2 cellular contexts compared by ENCODE assay signal in genomic region chr17:41676058-41676419, GRCh38.
TF ChIP-seq lines count a peak whose summit lies in the region.

No MANE protein-coding gene starts in this region.

TF ChIP-seq in WTC11, 78 proteins besides CTCF, POLR2A, EP300 and RAD21:
- TF ChIP-seq PRRX2 (CRISPR knock-in tag; IDR thresholded peaks at IDR 0.05) (no peak), ZNF121 (CRISPR knock-in tag; IDR thresholded peaks at IDR 0.05) (no peak), ESRRA (CRISPR knock-in tag; IDR thresholded peaks at IDR 0.05; ENCODE audit: borderline replicate concordance) (no peak), OVOL2 (CRISPR knock-in tag; IDR thresholded peaks at IDR 0.05; ENCODE audit: borderline replicate concordance) (no peak), IRF2 (CRISPR knock-in tag; IDR thresholded peaks at IDR 0.05; ENCODE audit: borderline replicate concordance, low read depth) (no peak), ZNF232 (CRISPR knock-in tag; IDR thresholded peaks at IDR 0.05) (no peak), FOXJ3 (CRISPR knock-in tag; IDR thresholded peaks at IDR 0.05; ENCODE audit: borderline replicate concordance) (no peak), ZNF263 (CRISPR knock-in tag; IDR thresholded peaks at IDR 0.05; ENCODE audit: low read depth) (no peak), NFYB (CRISPR knock-in tag; conservative IDR thresholded peaks at IDR 0.05; ENCODE audit: low read depth) (no peak), TEAD1 (CRISPR knock-in tag; IDR thresholded peaks at IDR 0.05) (no peak), ZBTB21 (CRISPR knock-in tag; IDR thresholded peaks at IDR 0.05; ENCODE audit: borderline replicate concordance) (no peak), TCF7 (CRISPR knock-in tag; IDR thresholded peaks at IDR 0.05; ENCODE audit: low read depth) (no peak), CBFB (CRISPR knock-in tag; IDR thresholded peaks at IDR 0.05; ENCODE audit: low read depth) (no peak), TP53 (CRISPR knock-in tag; IDR thresholded peaks at IDR 0.05) (no peak), EMX1 (CRISPR knock-in tag; IDR thresholded peaks at IDR 0.05) (no peak)
- TF ChIP-seq, protein P1, sequence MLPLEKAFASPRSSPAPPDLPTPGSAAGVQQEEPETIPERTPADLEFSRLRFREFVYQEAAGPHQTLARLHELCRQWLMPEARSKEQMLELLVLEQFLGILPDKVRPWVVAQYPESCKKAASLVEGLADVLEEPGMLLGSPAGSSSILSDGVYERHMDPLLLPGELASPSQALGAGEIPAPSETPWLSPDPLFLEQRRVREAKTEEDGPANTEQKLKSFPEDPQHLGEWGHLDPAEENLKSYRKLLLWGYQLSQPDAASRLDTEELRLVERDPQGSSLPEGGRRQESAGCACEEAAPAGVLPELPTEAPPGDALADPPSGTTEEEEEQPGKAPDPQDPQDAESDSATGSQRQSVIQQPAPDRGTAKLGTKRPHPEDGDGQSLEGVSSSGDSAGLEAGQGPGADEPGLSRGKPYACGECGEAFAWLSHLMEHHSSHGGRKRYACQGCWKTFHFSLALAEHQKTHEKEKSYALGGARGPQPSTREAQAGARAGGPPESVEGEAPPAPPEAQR (CRISPR knock-in tag; IDR thresholded peaks at IDR 0.05): no peak
- TF ChIP-seq, protein P2, sequence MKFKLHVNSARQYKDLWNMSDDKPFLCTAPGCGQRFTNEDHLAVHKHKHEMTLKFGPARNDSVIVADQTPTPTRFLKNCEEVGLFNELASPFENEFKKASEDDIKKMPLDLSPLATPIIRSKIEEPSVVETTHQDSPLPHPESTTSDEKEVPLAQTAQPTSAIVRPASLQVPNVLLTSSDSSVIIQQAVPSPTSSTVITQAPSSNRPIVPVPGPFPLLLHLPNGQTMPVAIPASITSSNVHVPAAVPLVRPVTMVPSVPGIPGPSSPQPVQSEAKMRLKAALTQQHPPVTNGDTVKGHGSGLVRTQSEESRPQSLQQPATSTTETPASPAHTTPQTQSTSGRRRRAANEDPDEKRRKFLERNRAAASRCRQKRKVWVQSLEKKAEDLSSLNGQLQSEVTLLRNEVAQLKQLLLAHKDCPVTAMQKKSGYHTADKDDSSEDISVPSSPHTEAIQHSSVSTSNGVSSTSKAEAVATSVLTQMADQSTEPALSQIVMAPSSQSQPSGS (CRISPR knock-in tag; IDR thresholded peaks at IDR 0.05; ENCODE audit: borderline replicate concordance, low read depth): no peak

TF ChIP-seq in HepG2, 621 proteins besides CTCF, POLR2A, EP300 and RAD21:
- no peak for TF ChIP-seq U2AF2 (IDR thresholded peaks at IDR 0.05; ENCODE audit: low read depth, low read length)
- TF ChIP-seq MED13 (CRISPR knock-in tag; IDR thresholded peaks at IDR 0.05): no peak
- 0 out of 2 replicates have a peak, but pooled peaks have one; percentile 45 for TF ChIP-seq ZNF230 (CRISPR knock-in tag; IDR thresholded peaks at IDR 0.05)
- 0 out of 2 replicates have a peak, but pooled peaks have one; percentile 31 for TF ChIP-seq MEIS1 (CRISPR knock-in tag; IDR thresholded peaks at IDR 0.05; ENCODE audit: borderline replicate concordance)
- 0 out of 2 replicates have a peak, but pooled peaks have one; percentile 50 for TF ChIP-seq ZNF724P (CRISPR knock-in tag; IDR thresholded peaks at IDR 0.05; ENCODE audit: borderline replicate concordance)
- TF ChIP-seq, protein P3, sequence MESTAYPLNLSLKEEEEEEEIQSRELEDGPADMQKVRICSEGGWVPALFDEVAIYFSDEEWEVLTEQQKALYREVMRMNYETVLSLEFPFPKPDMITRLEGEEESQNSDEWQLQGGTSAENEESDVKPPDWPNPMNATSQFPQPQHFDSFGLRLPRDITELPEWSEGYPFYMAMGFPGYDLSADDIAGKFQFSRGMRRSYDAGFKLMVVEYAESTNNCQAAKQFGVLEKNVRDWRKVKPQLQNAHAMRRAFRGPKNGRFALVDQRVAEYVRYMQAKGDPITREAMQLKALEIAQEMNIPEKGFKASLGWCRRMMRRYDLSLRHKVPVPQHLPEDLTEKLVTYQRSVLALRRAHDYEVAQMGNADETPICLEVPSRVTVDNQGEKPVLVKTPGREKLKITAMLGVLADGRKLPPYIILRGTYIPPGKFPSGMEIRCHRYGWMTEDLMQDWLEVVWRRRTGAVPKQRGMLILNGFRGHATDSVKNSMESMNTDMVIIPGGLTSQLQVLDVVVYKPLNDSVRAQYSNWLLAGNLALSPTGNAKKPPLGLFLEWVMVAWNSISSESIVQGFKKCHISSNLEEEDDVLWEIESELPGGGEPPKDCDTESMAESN (CRISPR knock-in tag; conservative IDR thresholded peaks at IDR 0.05): 0 out of 2 replicates have a peak, but pooled peaks have one; percentile 29
